ENCODE assay signal across 8 cellular contexts in the genomic region with DNA sequence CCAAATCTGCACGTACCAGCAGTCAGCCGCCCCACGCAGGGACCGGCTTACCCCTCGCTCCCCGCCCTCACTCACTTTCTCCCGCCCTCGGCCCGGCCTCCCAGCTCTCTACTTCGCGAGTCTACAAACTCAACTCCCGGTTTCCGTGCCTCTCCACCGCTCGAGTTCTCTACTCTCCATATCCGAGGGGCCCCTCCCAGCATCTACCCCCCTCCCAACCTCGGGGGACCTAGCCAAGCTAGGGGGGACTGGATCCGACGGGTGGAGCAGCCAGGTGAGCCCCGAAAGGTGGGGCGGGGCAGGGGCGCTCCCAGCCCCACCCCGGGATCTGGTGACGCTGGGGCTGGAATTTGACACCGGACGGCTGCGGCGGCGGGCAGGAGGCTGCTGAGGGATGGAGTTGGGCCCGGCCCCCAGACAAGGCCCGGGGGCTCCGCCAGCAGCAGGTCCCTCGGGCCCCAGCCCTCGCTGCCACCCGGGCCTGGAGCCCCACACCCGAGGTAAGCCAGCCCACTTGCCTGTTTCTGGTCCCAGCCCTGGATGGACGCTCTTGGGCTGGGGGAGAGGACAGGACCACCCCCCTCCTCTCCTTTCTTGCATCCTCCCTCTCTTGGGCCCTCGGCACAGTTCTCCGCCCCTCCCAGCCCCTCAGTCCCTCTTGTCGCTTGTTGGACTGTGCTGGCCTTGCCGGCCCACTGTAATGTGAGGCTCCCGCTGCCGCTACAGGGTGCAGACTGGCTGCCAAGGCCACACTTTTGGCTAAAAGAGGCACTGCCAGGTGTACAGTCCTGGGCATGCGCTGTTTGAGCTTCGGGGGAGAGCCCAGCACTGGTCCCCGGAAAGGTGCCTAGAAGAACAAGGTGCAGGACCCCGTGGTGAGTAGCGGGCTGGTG. TPM values are rescaled to one million over a fixed set of nuclear protein-coding genes. Genes with fewer than 3 reads are reported as not detected.
A peak's percentile ranks its signal among the peaks of the same experiment; 100 is the strongest.
DNase-seq lines count a peak whose midpoint lies in the region; ATAC-seq lines count a peak whose summit lies in the region.

Gene ARTN, plus strand, starts transcription at position 416 of the 893 bp plus-strand sequence. CDS start 1,856 bp downstream, outside the sequence.

- H3K9me3 Mint-ChIP-seq in T-helper 2 cell treated with Interferon-gamma antibody and Interleukin-4, amounts not matched to agents 5 μg/mL and 100 μg/mL, for 36 hours, result no peaks in the 10 kb centered on the region
- H3K9me3 Mint-ChIP-seq in T-cell, result no peaks in the 10 kb centered on the region
- H3K9me3 Mint-ChIP-seq in activated CD4-positive, alpha-beta memory T cell treated with anti-CD3 and anti-CD28 coated beads for 36 hours, result no peaks in the 10 kb centered on the region

- intact Hi-C loops in left cardiac atrium (cut with DNase I), result loop anchor here (1.0 to 10.0 kb wide), 4 partner anchors 170 to 709 kb away; no protein-coding TSS in a partner anchor
- intact Hi-C loops in activated CD4-positive, alpha-beta memory T cell treated with anti-CD3 and anti-CD28 coated beads for 36 hours (cut with micrococcal nuclease), result loop anchor here (1.0 kb wide), 2 partner anchors 170 to 404 kb away; no protein-coding TSS in a partner anchor

- H3K4me3 Mint-ChIP-seq in T-helper 2 cell treated with Interferon-gamma antibody and Interleukin-4, amounts not matched to agents 5 μg/mL and 100 μg/mL, for 36 hours, result no peak within 1 kb of the TSS
- H3K4me3 Mint-ChIP-seq in T-cell, result peak within 1 kb of the TSS in 1 of 3 donors; percentile 65
- no peak within 1 kb of the TSS for H3K4me3 Mint-ChIP-seq in activated CD4-positive, alpha-beta memory T cell treated with anti-CD3 and anti-CD28 coated beads for 36 hours

- H3K4me3 ChIP-seq in skeletal muscle cell (ENCODE audit: low read depth, low read length), result peak within 1 kb of the TSS; percentile 51

- no peaks in the 10 kb centered on the region for H3K36me3 Mint-ChIP-seq in T-helper 2 cell treated with Interferon-gamma antibody and Interleukin-4, amounts not matched to agents 5 μg/mL and 100 μg/mL, for 36 hours (ENCODE audit: low read depth)
- peaks cover 9% of the 10 kb centered on the region for H3K36me3 Mint-ChIP-seq in T-cell
- H3K36me3 Mint-ChIP-seq in activated CD4-positive, alpha-beta memory T cell treated with anti-CD3 and anti-CD28 coated beads for 36 hours, result peaks cover 3% of the 10 kb centered on the region

- peak in 3 of 4 experiments; percentile 8 to 28 (median 25) for ATAC-seq in T-cell (replicated peaks in 1 of 4)
- peak; percentile 2 to 23 for ATAC-seq in left cardiac atrium
- no peak for ATAC-seq in GM21515 (IDR thresholded peaks at IDR 0.05; ENCODE audit: unreplicated experiment)

- H3K27me3 Mint-ChIP-seq in T-helper 2 cell treated with Interferon-gamma antibody and Interleukin-4, amounts not matched to agents 5 μg/mL and 100 μg/mL, for 36 hours (ENCODE audit: low read depth), result peaks cover 12% of the 10 kb centered on the region
- H3K27me3 Mint-ChIP-seq in T-cell, result peaks cover 22 to 34% of the 10 kb centered on the region in 2 donors
- peaks cover 28% of the 10 kb centered on the region for H3K27me3 Mint-ChIP-seq in activated CD4-positive, alpha-beta memory T cell treated with anti-CD3 and anti-CD28 coated beads for 36 hours

- H3K4me1 Mint-ChIP-seq in T-helper 2 cell treated with Interferon-gamma antibody and Interleukin-4, amounts not matched to agents 5 μg/mL and 100 μg/mL, for 36 hours (ENCODE audit: low read depth), result peaks cover 6% of the 10 kb centered on the region
- H3K4me1 Mint-ChIP-seq in T-cell, result peaks cover 18 to 25% (median 23%) of the 10 kb centered on the region in 3 donors
- peaks cover 17% of the 10 kb centered on the region for H3K4me1 Mint-ChIP-seq in activated CD4-positive, alpha-beta memory T cell treated with anti-CD3 and anti-CD28 coated beads for 36 hours (ENCODE audit: low read depth)

- POLR2A ChIA-PET in T-cell (lab: Charles Lee), result no interaction called here
- POLR2A ChIA-PET in activated CD4-positive, alpha-beta memory T cell treated with anti-CD3 and anti-CD28 coated beads for 36 hours (lab: Charles Lee), result interaction anchor here (0.8 to 2.5 kb wide), 3 partner anchors 12 to 170 kb away, joined by 3 to 7 read pairs (median 5); partner anchors contain the start of gene DPH2

- DNase-seq in T-helper 2 cell treated with Interferon-gamma antibody and Interleukin-4, amounts not matched to agents 5 μg/mL and 100 μg/mL, for 36 hours (ENCODE audit: low spot score), result no peak
- DNase-seq in T-helper 2 cell (no peak), T-cell (no peak), left cardiac atrium (no peak), skeletal muscle cell (ENCODE audit: low read depth) (no peak), NCI-H82 treated with DMSO at 0.1 percent for 48 hours (lab: John Stamatoyannopoulos, UW; ENCODE audit: unreplicated experiment) (no peak)
- no peak for DNase-seq in activated CD4-positive, alpha-beta memory T cell treated with anti-CD3 and anti-CD28 coated beads for 36 hours

- peak within 1 kb of the TSS; percentile 26 for H3K27ac Mint-ChIP-seq in T-helper 2 cell treated with Interferon-gamma antibody and Interleukin-4, amounts not matched to agents 5 μg/mL and 100 μg/mL, for 36 hours
- no peak within 1 kb of the TSS for H3K27ac Mint-ChIP-seq in T-cell
- no peak within 1 kb of the TSS for H3K27ac Mint-ChIP-seq in activated CD4-positive, alpha-beta memory T cell treated with anti-CD3 and anti-CD28 coated beads for 36 hours

- CTCF ChIA-PET in T-cell (lab: Charles Lee), result interaction anchor here (0.7 to 4.1 kb wide), 4 partner anchors 12 to 170 kb away, joined by 3 to 59 read pairs (median 14); no protein-coding TSS in a partner anchor
- CTCF ChIA-PET in activated CD4-positive, alpha-beta memory T cell treated with anti-CD3 and anti-CD28 coated beads for 36 hours (lab: Charles Lee), result interaction anchor here (0.6 to 8.4 kb wide), 41 partner anchors 10 to 707 kb away, joined by 3 to 312 read pairs (median 6); partner anchors contain the start of genes ATP6V0B, DPH2, IPO13 and PTPRF

RNA-seq across cellular contexts. Expression of gene ARTN, which starts in this region (rescaled TPM):
- total RNA-seq in T-cell (1 to 10 TPM in 1 of 5 donors, under 1 TPM in 3, not detected in 1; 0.35 to 1.5 (median 0.51) TPM), left cardiac atrium (under 1 TPM; 0.18 to 0.86 TPM)
- total RNA-seq in activated CD4-positive, alpha-beta memory T cell treated with anti-CD3 and anti-CD28 coated beads for 36 hours, result not detected

Comparison
In these comparisons a context has a peak if more than half of its experiments do, and no peak if none do; other contexts are left out.
1. Peak in ATAC-seq in left cardiac atrium; RNA of the gene not detected or under 1 TPM.